Comparison of ENCODE assay signal across 20 cellular contexts in genomic region chr11:70743941-70744351, GRCh38.
DNase-seq lines count a peak whose midpoint lies in the region; ATAC-seq, FAIRE-seq and TF ChIP-seq lines count a peak whose summit lies in the region.
"Had no signal": no experiment of that assay in that cellular context is flagged by ENCODE, and none has a peak within 500 bp of the region (broad histone marks: within the 10 kb centered on the region; RNA-seq: fewer than 3 reads in every experiment).

No MANE protein-coding gene starts in this region.

- H3K4ac ChIP-seq in H1 (replicated peaks; ENCODE audit: insufficient read length, low read depth, low read length) (peak overlapping the region; percentile 66), mesenchymal stem cell (ENCODE audit: low read depth in 1 of 2, low read length in 2 of 2) (no peak overlapping the region), neuronal stem cell (ENCODE audit: low read length) (peak overlapping the region; percentile 77)

- no peak overlapping the region for H2BK20ac ChIP-seq in H1 (ENCODE audit: low read length)

- CTCF ChIA-PET in H1 (lab: Charles Lee; ENCODE audit: partially characterized antibody): interaction anchor here (0.8 to 3.2 kb wide), 7 partner anchors 9 to 277 kb away, joined by 3 to 19 read pairs (median 5); no protein-coding TSS in a partner anchor

- no peak for DNase-seq in H1 (ENCODE audit: low read depth in 1 of 2, low spot score in 2 of 2)
- no peak for DNase-seq in mesenchymal stem cell
- no peak for DNase-seq in neuronal stem cell (ENCODE audit: low spot score)
- no peak for DNase-seq in psoas muscle
- DNase-seq in activated CD4-positive, alpha-beta T cell treated with anti-CD3 and anti-CD28 coated beads for 4 hours: no peak
- DNase-seq in left ventricle myocardium inferior: no peak
- no peak for DNase-seq in breast epithelium (ENCODE audit: low spot score in 2 of 2)
- DNase-seq: AML-193; CD4-positive, alpha-beta memory T cell; DMS153; DMS79; GDM1; GM23248; H7 had no signal

- no peak overlapping the region for H2AK5ac ChIP-seq in H1 (ENCODE audit: low read depth, low read length)
- H2AK5ac ChIP-seq in mesenchymal stem cell (ENCODE audit: low read length, severe bottlenecking): no peak overlapping the region
- H2AK5ac ChIP-seq in neuronal stem cell (ENCODE audit: low read depth, low read length): peak overlapping the region; percentile 90

- peaks cover 8% of the 10 kb centered on the region for H3K79me1 ChIP-seq in H1 (ENCODE audit: low read depth, low read length)
- H3K79me1 ChIP-seq in mesenchymal stem cell (replicated peaks; ENCODE audit: low read length, poor library complexity, severe bottlenecking): no peaks in the 10 kb centered on the region
- no peaks in the 10 kb centered on the region for H3K79me1 ChIP-seq in neuronal stem cell (ENCODE audit: low read depth, low read length)

- TF ChIP-seq EP300 in H1 (IDR thresholded peaks at IDR 0.05; ENCODE audit: borderline replicate concordance in 1 of 2, low read depth in 2 of 2, low read length in 2 of 2): no peak

- H2AFZ ChIP-seq in H1 (ENCODE audit: low read length) (no peak overlapping the region), mesenchymal stem cell (ENCODE audit: low read depth, low read length) (no peak overlapping the region), neuronal stem cell (ENCODE audit: low read length) (no peak overlapping the region)
- H2AFZ ChIP-seq: GM23248 had no signal

- H3K27me3 ChIP-seq in H1 (replicated peaks in 1 of 4; ENCODE audit: control insufficient read depth in 3 of 4, extremely low read depth in 1 of 4, insufficient read depth in 3 of 4, low read length in 3 of 4): no peaks in the 10 kb centered on the region
- H3K27me3 ChIP-seq in mesenchymal stem cell (ENCODE audit: control insufficient read depth in 1 of 2, insufficient read depth in 1 of 2, low read length in 2 of 2): peaks cover 41 to 50% of the 10 kb centered on the region in 2 experiments
- H3K27me3 ChIP-seq in neuronal stem cell (ENCODE audit: control insufficient read depth in 3 of 3, insufficient read depth in 3 of 3, low read depth in 1 of 3, low read length in 3 of 3): peaks cover 0 to 14% (median 0%) of the 10 kb centered on the region in 3 experiments
- H3K27me3 ChIP-seq in psoas muscle (ENCODE audit: insufficient read depth in 3 of 3, low read length in 2 of 3): peaks cover 0 to 45% (median 4%) of the 10 kb centered on the region in 3 donors
- peaks cover 97% of the 10 kb centered on the region for H3K27me3 ChIP-seq in left ventricle myocardium inferior (ENCODE audit: low read depth)
- peaks cover 0 to 4% of the 10 kb centered on the region in 2 donors for H3K27me3 ChIP-seq in breast epithelium

- H3K56ac ChIP-seq in H1 (replicated peaks; ENCODE audit: insufficient read length, low read depth, low read length): no peak overlapping the region

- H2BK12ac ChIP-seq in H1 (ENCODE audit: low read depth, low read length) (no peak overlapping the region), mesenchymal stem cell (ENCODE audit: low read length in 2 of 2) (no peak overlapping the region), neuronal stem cell (ENCODE audit: low read length) (no peak overlapping the region)

- POLR2A ChIA-PET in H1 (lab: Charles Lee; ENCODE audit: partially characterized antibody): interaction anchor here (1.3 to 1.6 kb wide), 2 partner anchors 8 to 11 kb away, joined by 4 to 6 read pairs; no protein-coding TSS in a partner anchor

- 92% methylated on average over 9 of the region's 9 CpGs; no CpG with 5 or more reads in 1 of the 2 experiments for WGBS in H1 (ENCODE audit: extremely low coverage in 1 of 2, insufficient coverage in 1 of 2, insufficient read length in 1 of 2, insufficient replicate concordance in 2 of 2, low coverage in 1 of 2, low lambda C conversion rate in 2 of 2, missing lambda C conversion rate in 1 of 2), 2 experiments
- 90% methylated on average over 9 of the region's 9 CpGs for WGBS in mesenchymal stem cell
- no CpG with 5 or more reads among the region's 9 CpGs for WGBS in neuronal stem cell (ENCODE audit: extremely low coverage in 2 of 2, insufficient read length in 2 of 2, insufficient replicate concordance in 1 of 2), 2 donors
- 75 to 78% (median 77%) methylated on average over 9 of the region's 9 CpGs for WGBS in psoas muscle, 3 donors

- no peak for TF ChIP-seq CTCF in H1 (IDR thresholded peaks at IDR 0.05; ENCODE audit: control extremely low read depth in 1 of 3, insufficient read depth in 1 of 3, low read depth in 1 of 3, low read length in 3 of 3)
- no peak for TF ChIP-seq CTCF in psoas muscle (IDR thresholded peaks at IDR 0.05)
- TF ChIP-seq CTCF in left ventricle myocardium inferior (IDR thresholded peaks at IDR 0.05; ENCODE audit: borderline replicate concordance): no peak
- no peak for TF ChIP-seq CTCF in breast epithelium (IDR thresholded peaks at IDR 0.05)

- H3K27ac ChIP-seq in H1 (ENCODE audit: low read depth, low read length): no peak overlapping the region
- no peak overlapping the region for H3K27ac ChIP-seq in mesenchymal stem cell (ENCODE audit: low read length, poor library complexity, severe bottlenecking)
- H3K27ac ChIP-seq in neuronal stem cell (replicated peaks; ENCODE audit: low read length): no peak overlapping the region
- no peak overlapping the region for H3K27ac ChIP-seq in psoas muscle
- H3K27ac ChIP-seq in left ventricle myocardium inferior (replicated peaks): no peak overlapping the region
- no peak overlapping the region for H3K27ac ChIP-seq in breast epithelium
- H3K27ac ChIP-seq: C4-2B, GM23248, HL-60 had no signal

- H4K20me1 ChIP-seq in H1 (replicated peaks in 1 of 2; ENCODE audit: control insufficient read depth in 1 of 2, insufficient read depth in 2 of 2, low read length in 2 of 2): peaks cover 0 to 3% of the 10 kb centered on the region in 2 experiments

- H3K9me3 ChIP-seq in H1 (ENCODE audit: insufficient read depth in 2 of 2, low read depth in 1 of 2, low read length in 1 of 2) (no peaks in the 10 kb centered on the region), mesenchymal stem cell (ENCODE audit: control insufficient read depth, low read length) (peaks cover 3% of the 10 kb centered on the region), neuronal stem cell (replicated peaks in 1 of 2; ENCODE audit: control insufficient read depth in 2 of 2, insufficient read depth in 1 of 2, low read depth in 1 of 2, low read length in 2 of 2) (peaks cover 0 to 4% of the 10 kb centered on the region in 2 donors), psoas muscle (no peaks in the 10 kb centered on the region), left ventricle myocardium inferior (replicated peaks) (no peaks in the 10 kb centered on the region), breast epithelium (peaks cover 0 to 1% of the 10 kb centered on the region in 2 donors)

- H2BK120ac ChIP-seq in H1 (replicated peaks; ENCODE audit: low read depth, low read length): no peak overlapping the region
- no peak overlapping the region for H2BK120ac ChIP-seq in mesenchymal stem cell (ENCODE audit: low read depth, low read length)
- no peak overlapping the region for H2BK120ac ChIP-seq in neuronal stem cell (ENCODE audit: low read depth, low read length)

- H4K5ac ChIP-seq in H1 (ENCODE audit: insufficient read length, low read depth, low read length): no peak overlapping the region

- H3K14ac ChIP-seq in H1 (ENCODE audit: insufficient read length) (no peak overlapping the region), mesenchymal stem cell (ENCODE audit: low read length in 2 of 2) (no peak overlapping the region), neuronal stem cell (ENCODE audit: low read length) (peak overlapping the region; percentile 42)

- H4K8ac ChIP-seq in H1 (ENCODE audit: extremely low read depth, insufficient read depth, low read length) (no peak overlapping the region), mesenchymal stem cell (ENCODE audit: low read length) (no peak overlapping the region), neuronal stem cell (ENCODE audit: low read depth, low read length) (no peak overlapping the region)

- no peaks in the 10 kb centered on the region for H3K79me2 ChIP-seq in H1 (ENCODE audit: control insufficient read depth in 1 of 2, insufficient read depth in 2 of 2, low read length in 2 of 2)

- no peak for TF ChIP-seq RAD21 in H1 (IDR thresholded peaks at IDR 0.05 in 1 of 2, conservative IDR thresholded peaks at IDR 0.05 in 1 of 2; ENCODE audit: low read depth in 2 of 2, low read length in 2 of 2)

- H3K4me3 ChIP-seq in H1 (ENCODE audit: extremely low read depth in 1 of 4, insufficient read depth in 2 of 4, low read depth in 3 of 4, low read length in 4 of 4) (no peak overlapping the region), mesenchymal stem cell (ENCODE audit: insufficient read depth in 1 of 2, low read depth in 1 of 2, low read length in 2 of 2) (no peak overlapping the region), neuronal stem cell (ENCODE audit: low read length in 2 of 2) (no peak overlapping the region), psoas muscle (no peak overlapping the region), left ventricle myocardium inferior (no peak overlapping the region), breast epithelium (no peak overlapping the region)
- H3K4me3 ChIP-seq: GM23248 had no signal

- H3K9ac ChIP-seq in H1 (replicated peaks in 1 of 4; ENCODE audit: extremely low read depth in 1 of 4, low read depth in 3 of 4, low read length in 3 of 4) (no peak overlapping the region), mesenchymal stem cell (ENCODE audit: low read length) (no peak overlapping the region), neuronal stem cell (ENCODE audit: low read depth, low read length, poor library complexity) (no peak overlapping the region)
- H3K9ac ChIP-seq: GM23248 had no signal

- no peak overlapping the region for H3K23ac ChIP-seq in H1 (ENCODE audit: insufficient read length)
- no peak overlapping the region for H3K23ac ChIP-seq in mesenchymal stem cell (ENCODE audit: low read length in 2 of 2)
- H3K23ac ChIP-seq in neuronal stem cell (ENCODE audit: low read depth, low read length, poor library complexity): no peak overlapping the region

- H2BK5ac ChIP-seq in H1 (ENCODE audit: low read depth, low read length): no peak overlapping the region
- peak overlapping the region; percentile 4 for H2BK5ac ChIP-seq in mesenchymal stem cell (ENCODE audit: low read depth, low read length, poor library complexity, severe bottlenecking)
- H2BK5ac ChIP-seq in neuronal stem cell (ENCODE audit: low read length): no peak overlapping the region

- H3K4me2 ChIP-seq in H1 (ENCODE audit: insufficient read depth in 1 of 2, low read depth in 2 of 2, low read length in 2 of 2) (no peak overlapping the region), mesenchymal stem cell (ENCODE audit: low read length, poor library complexity, severe bottlenecking) (no peak overlapping the region), neuronal stem cell (ENCODE audit: insufficient read depth, low read length, poor library complexity, severe bottlenecking) (no peak overlapping the region)

- H4K91ac ChIP-seq in H1 (replicated peaks; ENCODE audit: insufficient read length, low read length): peak overlapping the region; percentile 57
- no peak overlapping the region for H4K91ac ChIP-seq in mesenchymal stem cell (ENCODE audit: low read length)
- H4K91ac ChIP-seq in neuronal stem cell (ENCODE audit: low read depth, low read length, poor library complexity): no peak overlapping the region

- H2BK15ac ChIP-seq in H1 (ENCODE audit: low read length) (no peak overlapping the region), mesenchymal stem cell (ENCODE audit: low read depth, poor library complexity, severe bottlenecking) (no peak overlapping the region), neuronal stem cell (ENCODE audit: low read length) (peak overlapping the region; percentile 11)

- H3K36me3 ChIP-seq in H1 (ENCODE audit: control insufficient read depth in 2 of 4, insufficient read depth in 4 of 4, low read length in 3 of 4): no peaks in the 10 kb centered on the region
- no peaks in the 10 kb centered on the region for H3K36me3 ChIP-seq in mesenchymal stem cell (ENCODE audit: control insufficient read depth in 1 of 2, insufficient read depth in 2 of 2, low read depth in 1 of 2, low read length in 2 of 2)
- no peaks in the 10 kb centered on the region for H3K36me3 ChIP-seq in neuronal stem cell (replicated peaks in 1 of 2; ENCODE audit: control insufficient read depth in 2 of 2, insufficient read depth in 2 of 2, low read length in 2 of 2)
- no peaks in the 10 kb centered on the region for H3K36me3 ChIP-seq in psoas muscle (ENCODE audit: insufficient read depth in 1 of 2, low read depth in 1 of 2)
- H3K36me3 ChIP-seq in left ventricle myocardium inferior: no peaks in the 10 kb centered on the region
- no peaks in the 10 kb centered on the region for H3K36me3 ChIP-seq in breast epithelium

- H3K4me1 ChIP-seq in H1 (replicated peaks in 1 of 4; ENCODE audit: control insufficient read depth in 3 of 4, insufficient read depth in 4 of 4, low read length in 3 of 4): peaks cover 10 to 27% (median 18%) of the 10 kb centered on the region in 4 experiments
- peaks cover 4% of the 10 kb centered on the region for H3K4me1 ChIP-seq in mesenchymal stem cell (ENCODE audit: control insufficient read depth, insufficient read depth, low read depth, low read length)
- peaks cover 10 to 20% of the 10 kb centered on the region in 2 donors for H3K4me1 ChIP-seq in neuronal stem cell (ENCODE audit: control insufficient read depth in 2 of 2, insufficient read depth in 1 of 2, low read depth in 1 of 2, low read length in 2 of 2)
- no peaks in the 10 kb centered on the region for H3K4me1 ChIP-seq in psoas muscle
- no peaks in the 10 kb centered on the region for H3K4me1 ChIP-seq in left ventricle myocardium inferior
- no peaks in the 10 kb centered on the region for H3K4me1 ChIP-seq in breast epithelium

- intact Hi-C loops in psoas muscle (cut with DNase I) (no loop called here), left ventricle myocardium inferior (cut with micrococcal nuclease) (no loop called here), breast epithelium (cut with DNase I; ENCODE audit: low total_unique reads) (no loop called here)

- no peak overlapping the region for H3K18ac ChIP-seq in H1 (ENCODE audit: extremely low read depth, low read length)
- no peak overlapping the region for H3K18ac ChIP-seq in mesenchymal stem cell (ENCODE audit: low read depth in 1 of 2, low read length in 2 of 2)
- peak overlapping the region; percentile 83 for H3K18ac ChIP-seq in neuronal stem cell (ENCODE audit: low read length)

- peaks cover 4% of the 10 kb centered on the region; the same call in 1 of the 2 replicates for H3K23me2 ChIP-seq in H1 (ENCODE audit: low read depth, low read length)

- no peak for FAIRE-seq in H1 (lab: Jason Lieb, UNC)
- FAIRE-seq: A204.1, GM12892, GM18507 had no signal

- no peak for TF ChIP-seq POLR2A in H1 (IDR thresholded peaks at IDR 0.05; ENCODE audit: control extremely low read depth in 1 of 2, low read depth in 2 of 2, low read length in 2 of 2)
- TF ChIP-seq POLR2A in breast epithelium (IDR thresholded peaks at IDR 0.05): no peak

- no peak for ATAC-seq in psoas muscle
- ATAC-seq: HCT116 had no signal

Comparison
In these comparisons a context has a peak if more than half of its experiments do, and no peak if none do; other contexts are left out.
1. H3K4ac ChIP-seq: peak in H1 (single experiment) and neuronal stem cell (single experiment); none in mesenchymal stem cell (0 of 2).